27 cellular contexts compared by ENCODE assay signal in genomic region chr20:54456972-54457371, GRCh38. TPM values are rescaled to one million over a fixed set of nuclear protein-coding genes. Genes with fewer than 3 reads are reported as not detected.
DNase-seq lines count a peak whose midpoint lies in the region; ATAC-seq and TF ChIP-seq lines count a peak whose summit lies in the region.
"Had no signal": no experiment of that assay in that cellular context is flagged by ENCODE, and none has a peak within 500 bp of the region (broad histone marks: within the 10 kb centered on the region; RNA-seq: fewer than 3 reads in every experiment).

No MANE protein-coding gene starts in this region.

- H2AFZ ChIP-seq in SK-N-SH (ENCODE audit: low read depth): peak overlapping the region; percentile 41
- H2AFZ ChIP-seq in MM.1S (ENCODE audit: low read length): no peak overlapping the region
- H2AFZ ChIP-seq: parathyroid adenoma had no signal

- POLR2A ChIA-PET in SK-N-SH (lab: Yijun Ruan, JAX): no interaction called here

- TF ChIP-seq CTCF in heart right ventricle (IDR thresholded peaks at IDR 0.05) (peak in 5 of 9 donors; percentile 12 to 40 (median 23)), SK-N-SH (IDR thresholded peaks at IDR 0.05) (peak; percentile 43), esophagus muscularis mucosa (IDR thresholded peaks at IDR 0.05) (no peak), retinal pigment epithelial cell (conservative IDR thresholded peaks at IDR 0.05; ENCODE audit: low read depth, low read length) (peak; percentile 7), MM.1S (IDR thresholded peaks at IDR 0.05; ENCODE audit: low read length) (no peak)

- H3K4me3 ChIP-seq in heart right ventricle: no peak overlapping the region
- H3K4me3 ChIP-seq in SK-N-SH (ENCODE audit: low read depth in 2 of 2, low read length in 1 of 2): no peak overlapping the region
- no peak overlapping the region for H3K4me3 ChIP-seq in esophagus muscularis mucosa
- no peak overlapping the region for H3K4me3 ChIP-seq in retinal pigment epithelial cell (ENCODE audit: low read length)
- H3K4me3 ChIP-seq in MM.1S (ENCODE audit: low read length): no peak overlapping the region
- H3K4me3 ChIP-seq: ascending aorta, esophagus squamous epithelium, gastrocnemius medialis, right atrium auricular region, SJSA1, thoracic aorta had no signal

- H3K9ac ChIP-seq in SK-N-SH (no peak overlapping the region), MM.1S (ENCODE audit: low read length) (no peak overlapping the region)
- H3K9ac ChIP-seq: parathyroid adenoma had no signal

- H3K36me3 ChIP-seq in heart right ventricle: no peaks in the 10 kb centered on the region
- H3K36me3 ChIP-seq in SK-N-SH (replicated peaks in 1 of 2; ENCODE audit: control insufficient read depth in 1 of 2, insufficient read depth in 2 of 2, low read length in 1 of 2): no peaks in the 10 kb centered on the region
- H3K36me3 ChIP-seq in esophagus muscularis mucosa: no peaks in the 10 kb centered on the region
- no peaks in the 10 kb centered on the region for H3K36me3 ChIP-seq in MM.1S (replicated peaks; ENCODE audit: insufficient read depth, low read length)
- H3K36me3 ChIP-seq: ascending aorta, esophagus squamous epithelium, gastrocnemius medialis, right atrium auricular region, SJSA1, thoracic aorta had no signal

- H3K79me2 ChIP-seq in SK-N-SH (ENCODE audit: insufficient read depth) (no peaks in the 10 kb centered on the region), MM.1S (ENCODE audit: low read length) (no peaks in the 10 kb centered on the region)
- H3K79me2 ChIP-seq: parathyroid adenoma had no signal

- DNase-seq in heart right ventricle (no peak), cardiac septum (ENCODE audit: low spot score) (no peak), SK-N-SH (no peak), esophagus muscularis mucosa (ENCODE audit: extremely low spot score) (peak; percentile 47), retinal pigment epithelial cell (ENCODE audit: low read depth) (no peak), MM.1S (no peak), NCI-H187 treated with DMSO at 0.1 percent for 48 hours (lab: John Stamatoyannopoulos, UW) (no peak)
- DNase-seq in stimulated activated CD4-positive, alpha-beta T cell treated with anti-CD3 and anti-CD28 coated beads, Interleukin-4, amount 100 ng/mL, for 24 hours: no peak
- DNase-seq: activated gamma-delta T cell; activated naive CD8-positive, alpha-beta T cell treated with anti-CD3 and anti-CD28 coated beads, Interleukin-2, amount 10 ng/mL, durations not matched to agents 7 days and 5 days; activated T-cell treated with anti-CD3 and anti-CD28 coated beads, Interleukin-2, amount 50 U/mL, for 4 hours; CD4-positive, CD25-positive, alpha-beta regulatory T cell; dermis blood vessel endothelial cell; esophagus squamous epithelium; gastrocnemius medialis; NCI-H1105; NCI-H1930; NCI-H524 treated with DMSO at 0.1 percent for 48 hours; small intestine; stimulated activated naive CD8-positive, alpha-beta T cell treated with anti-CD3 and anti-CD28 coated beads, Interleukin-15, amount 100 ng/mL, for 72 hours; T-helper 1 cell had no signal

- H4K20me1 ChIP-seq in SK-N-SH (ENCODE audit: insufficient read depth) (no peaks in the 10 kb centered on the region), MM.1S (ENCODE audit: insufficient read depth, low read length) (no peaks in the 10 kb centered on the region)

- H3K27me3 ChIP-seq in heart right ventricle (no peaks in the 10 kb centered on the region), SK-N-SH (ENCODE audit: insufficient read depth) (peaks cover 6% of the 10 kb centered on the region; the same call in 1 of the 2 replicates), esophagus muscularis mucosa (no peaks in the 10 kb centered on the region), MM.1S (replicated peaks; ENCODE audit: insufficient read depth, low read length) (no peaks in the 10 kb centered on the region)
- H3K27me3 ChIP-seq: ascending aorta, esophagus squamous epithelium, gastrocnemius medialis, right atrium auricular region, SJSA1 had no signal

- no peak for TF ChIP-seq POLR2A in esophagus muscularis mucosa (IDR thresholded peaks at IDR 0.05; ENCODE audit: low read depth)

- TF ChIP-seq EP300 in SK-N-SH (IDR thresholded peaks at IDR 0.05; ENCODE audit: borderline replicate concordance in 1 of 2, low read depth in 1 of 2, low read length in 1 of 2): no peak
- TF ChIP-seq EP300 in esophagus muscularis mucosa (IDR thresholded peaks at IDR 0.05): no peak

- TF ChIP-seq RAD21 in SK-N-SH (IDR thresholded peaks at IDR 0.05; ENCODE audit: low read length): peak; percentile 4; the same call in 1 of the 2 replicates

- H3K4me1 ChIP-seq in heart right ventricle: no peaks in the 10 kb centered on the region
- H3K4me1 ChIP-seq in SK-N-SH (ENCODE audit: control insufficient read depth in 1 of 2, insufficient read depth in 2 of 2, low read depth in 1 of 2, low read length in 1 of 2): no peaks in the 10 kb centered on the region
- H3K4me1 ChIP-seq in esophagus muscularis mucosa: no peaks in the 10 kb centered on the region
- H3K4me1 ChIP-seq in MM.1S (ENCODE audit: low read length): no peaks in the 10 kb centered on the region
- H3K4me1 ChIP-seq: ascending aorta, esophagus squamous epithelium, parathyroid adenoma, right atrium auricular region, SJSA1 had no signal

- 62 to 72% methylated on average over 6 of the region's 6 CpGs for WGBS in heart right ventricle, 2 donors
- WGBS in SK-N-SH (ENCODE audit: low lambda C conversion rate): 35% methylated on average over 6 of the region's 6 CpGs
- 79% methylated on average over 6 of the region's 6 CpGs for WGBS in esophagus muscularis mucosa

- H3K4me2 ChIP-seq in SK-N-SH (no peak overlapping the region), MM.1S (ENCODE audit: low read depth, low read length) (no peak overlapping the region)

- no peaks in the 10 kb centered on the region for H3K9me2 ChIP-seq in SK-N-SH
- no peaks in the 10 kb centered on the region for H3K9me2 ChIP-seq in MM.1S (replicated peaks; ENCODE audit: insufficient read depth, low read length)

- ATAC-seq in heart right ventricle: no peak
- ATAC-seq: activated T-cell treated with anti-CD3 and anti-CD28 coated beads, Interleukin-2, amount 50 U/mL, for 4 hours; stimulated activated naive CD8-positive, alpha-beta T cell treated with anti-CD3 and anti-CD28 coated beads, Interleukin-15, amount 100 ng/mL, for 72 hours had no signal

- no peaks in the 10 kb centered on the region for H3F3A ChIP-seq in SK-N-SH (replicated peaks; ENCODE audit: insufficient read depth)
- no peaks in the 10 kb centered on the region for H3F3A ChIP-seq in MM.1S (ENCODE audit: insufficient read depth, low read length)

- CTCF ChIA-PET in SK-N-SH (lab: Yijun Ruan, JAX): no interaction called here

- no peak overlapping the region for H3K27ac ChIP-seq in heart right ventricle
- H3K27ac ChIP-seq in SK-N-SH (ENCODE audit: low read depth in 2 of 2, low read length in 1 of 2): no peak overlapping the region
- no peak overlapping the region for H3K27ac ChIP-seq in esophagus muscularis mucosa (replicated peaks in 1 of 4)
- H3K27ac ChIP-seq in MM.1S (ENCODE audit: low read length): no peak overlapping the region
- H3K27ac ChIP-seq: ascending aorta, esophagus squamous epithelium, gastrocnemius medialis, parathyroid adenoma, right atrium auricular region, SJSA1, thoracic aorta had no signal

- H3K9me3 ChIP-seq in heart right ventricle (peaks cover 0 to 3% (median 0%) of the 10 kb centered on the region in 11 donors), SK-N-SH (no peaks in the 10 kb centered on the region), esophagus muscularis mucosa (peaks cover 0 to 8% (median 0%) of the 10 kb centered on the region in 4 donors), MM.1S (replicated peaks; ENCODE audit: insufficient read depth, low read length) (no peaks in the 10 kb centered on the region)
- H3K9me3 ChIP-seq: ascending aorta, esophagus squamous epithelium, gastrocnemius medialis, right atrium auricular region, SJSA1, thoracic aorta had no signal

- intact Hi-C loops in heart right ventricle (cut with DNase I): loop anchor here in 1 of 10 donors (10.0 kb wide), 1 partner anchor 188 kb away; no protein-coding TSS in a partner anchor
- intact Hi-C loops in cardiac septum (cut with DNase I): no loop called here
- intact Hi-C loops in esophagus muscularis mucosa (cut with DNase I): no loop called here

TF ChIP-seq in SK-N-SH, 30 proteins besides CTCF, POLR2A, EP300 and RAD21:
- TF ChIP-seq GABPA (IDR thresholded peaks at IDR 0.05; ENCODE audit: low read depth) (no peak), RXRA (IDR thresholded peaks at IDR 0.05; ENCODE audit: borderline replicate concordance, low read depth) (no peak), IRF3 (IDR thresholded peaks at IDR 0.05; ENCODE audit: low read depth, low read length) (no peak), MEF2A (IDR thresholded peaks at IDR 0.05; ENCODE audit: borderline replicate concordance, low read depth) (no peak), MXI1 (IDR thresholded peaks at IDR 0.05; ENCODE audit: low read depth, low read length) (no peak), FOSL2 (IDR thresholded peaks at IDR 0.05; ENCODE audit: borderline replicate concordance, low read depth) (no peak), NFIC (IDR thresholded peaks at IDR 0.05; ENCODE audit: borderline replicate concordance) (no peak), YY1 (IDR thresholded peaks at IDR 0.05; ENCODE audit: low read depth) (no peak)

RNA-seq across cellular contexts. Expression of gene DOK5, which starts 18.4 kb away (rescaled TPM):
- total RNA-seq in heart right ventricle: 10 to 100 TPM in 5 of 10 donors, 1 to 10 TPM in 4, under 1 TPM in 1; 0.51 to 21.1 (median 9.6) TPM
- 1 to 10 TPM; 2.3 to 3.2 TPM for polyA plus RNA-seq in heart right ventricle
- 26.3 TPM for total RNA-seq in cardiac septum
- polyA plus RNA-seq in SK-N-SH (2012; rRNA removed): 12.3 and 12.4 TPM in 2 replicates
- 13.5 and 13.9 TPM in 2 replicates for polyA plus RNA-seq in SK-N-SH (2012; cell fraction: cytosol; rRNA removed)
- polyA plus RNA-seq in SK-N-SH (2012; cell fraction: nucleus; rRNA removed): 8.9 and 11.0 TPM in 2 replicates
- total RNA-seq in esophagus muscularis mucosa: 1 to 10 TPM in 1 of 4 donors, under 1 TPM in 3; 0.32 to 1.5 (median 0.79) TPM
- total RNA-seq: activated naive CD8-positive, alpha-beta T cell treated with anti-CD3 and anti-CD28 coated beads, Interleukin-2, amount 10 ng/mL, durations not matched to agents 7 days and 5 days; ascending aorta; CD4-positive, CD25-positive, alpha-beta regulatory T cell had no signal
- polyA plus RNA-seq: IgD-negative memory B cell had no signal

Comparison
In these comparisons a context has a peak if more than half of its experiments do, and no peak if none do; other contexts are left out.
1. CTCF ChIP-seq: peak in heart right ventricle (5 of 9), SK-N-SH (single experiment) and retinal pigment epithelial cell (single experiment); none in esophagus muscularis mucosa (0 of 3) and MM.1S (single experiment).